Comparison of ENCODE assay signal across 23 cellular contexts in genomic region chr16:54429029-54429428, GRCh38.
"Had no signal": no experiment of that assay in that cellular context is flagged by ENCODE, and none has a peak within 500 bp of the region (broad histone marks: within the 10 kb centered on the region; RNA-seq: fewer than 3 reads in every experiment).

No MANE protein-coding gene starts in this region.

- H3K9ac ChIP-seq: KMS-11 had no signal

- ATAC-seq: K562 had no signal

- H3K27ac ChIP-seq: KMS-11, SJSA1, SK-N-MC had no signal

- H3K36me3 ChIP-seq: SJSA1 had no signal

- H3K4me3 ChIP-seq: K562, SJSA1, SK-N-MC had no signal

- DNase-seq: Kasumi-1, MV-4-11, NCI-H1048, NCI-H1105 treated with DMSO at 0.1 percent for 48 hours, NCI-H1417 treated with DMSO at 0.1 percent for 48 hours, NCI-H146, NCI-H187, NCI-H2029, NCI-H2081 treated with DMSO at 0.1 percent for 48 hours, NCI-H2171, NCI-H226, NCI-H446, NCI-H510A, NCI-H524 treated with DMSO at 0.1 percent for 48 hours, NCI-H69, NCI-H774, Right ventricle myocardium superior, RPMI8226, SIG-M5 had no signal

- H3K4me2 ChIP-seq: KMS-11 had no signal

- H3K27me3 ChIP-seq: SJSA1 had no signal
